ENCODE assay signal across 21 cellular contexts in the genomic region with DNA sequence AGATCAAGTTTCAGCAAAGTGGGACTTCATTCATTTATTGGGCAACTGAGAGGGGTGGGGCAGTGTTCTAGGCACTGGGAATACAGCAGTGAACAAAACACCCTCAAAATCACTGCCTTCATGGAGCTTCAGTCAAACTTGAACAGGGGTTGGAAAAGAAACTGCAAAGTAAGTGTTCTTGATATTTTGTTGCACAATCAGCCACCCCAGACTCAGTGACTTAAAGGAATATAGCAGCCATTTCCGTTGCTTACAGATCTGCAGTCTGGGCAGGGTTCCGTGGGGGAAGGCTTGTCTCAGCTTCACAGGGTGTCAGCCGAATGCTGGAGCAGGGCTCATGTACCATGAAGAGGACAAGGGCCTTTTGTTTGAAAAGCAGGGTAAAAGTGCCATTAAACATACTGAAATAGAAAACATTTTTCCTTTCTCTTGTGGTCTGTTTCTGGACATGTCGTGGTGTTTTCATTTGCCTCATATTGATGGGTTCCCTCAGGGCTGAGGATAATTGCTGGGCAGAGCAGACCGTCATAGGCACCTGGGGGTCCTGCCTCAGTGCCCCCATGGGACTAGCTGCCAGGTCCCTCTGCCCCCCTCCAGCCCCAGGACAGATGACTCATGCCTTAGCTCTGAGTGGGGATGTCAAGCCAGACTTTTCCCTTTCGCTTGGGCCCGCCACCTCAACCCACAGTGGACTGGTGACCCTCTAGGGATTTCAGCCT.
DNase-seq lines count a peak whose midpoint lies in the region; ATAC-seq and TF ChIP-seq lines count a peak whose summit lies in the region.
"Had no signal": no experiment of that assay in that cellular context is flagged by ENCODE, and none has a peak within 500 bp of the region (broad histone marks: within the 10 kb centered on the region; RNA-seq: fewer than 3 reads in every experiment).

No MANE protein-coding gene starts in this region.

- H3K4me1 ChIP-seq in breast epithelium, result no peaks in the 10 kb centered on the region
- H3K4me1 ChIP-seq in fibroblast of lung (ENCODE audit: control insufficient read depth, extremely low read depth, insufficient read depth, low read length), result no peaks in the 10 kb centered on the region
- peaks cover 17 to 28% of the 10 kb centered on the region in 2 donors for H3K4me1 ChIP-seq in thyroid gland
- no peaks in the 10 kb centered on the region for H3K4me1 ChIP-seq in CD8-positive, alpha-beta T cell (ENCODE audit: insufficient read depth, low read length)
- H3K4me1 ChIP-seq: BE2C, HAP-1 had no signal

- H3K36me3 ChIP-seq in breast epithelium (no peaks in the 10 kb centered on the region), fibroblast of lung (ENCODE audit: control insufficient read depth, insufficient read depth, low read length) (no peaks in the 10 kb centered on the region), thyroid gland (no peaks in the 10 kb centered on the region)
- no peaks in the 10 kb centered on the region for H3K36me3 ChIP-seq in CD8-positive, alpha-beta T cell (ENCODE audit: insufficient read depth, low read length)
- H3K36me3 ChIP-seq: BE2C, HAP-1 had no signal

- TF ChIP-seq CTCF in breast epithelium (IDR thresholded peaks at IDR 0.05) (no peak), MCF 10A (IDR thresholded peaks at IDR 0.05; ENCODE audit: unreplicated experiment) (no peak), fibroblast of lung (conservative IDR thresholded peaks at IDR 0.05 in 1 of 2, IDR thresholded peaks at IDR 0.05 in 1 of 2; ENCODE audit: low read depth in 1 of 2, low read length in 2 of 2) (no peak), thyroid gland (IDR thresholded peaks at IDR 0.05) (no peak)
- no peak for TF ChIP-seq CTCF in CD8-positive, alpha-beta T cell (IDR thresholded peaks at IDR 0.05)

- no peaks in the 10 kb centered on the region for H3K79me2 ChIP-seq in fibroblast of lung (ENCODE audit: control insufficient read depth, insufficient read depth, low read length)

- H3K27ac Mint-ChIP-seq in MCF 10A (ENCODE audit: low read depth, unreplicated experiment), result no peak overlapping the region
- no peak overlapping the region for H3K27ac Mint-ChIP-seq in CD8-positive, alpha-beta T cell
- H3K27ac Mint-ChIP-seq: CD4-positive, alpha-beta T cell had no signal

- H3K9ac ChIP-seq in fibroblast of lung (ENCODE audit: insufficient read depth, low read length), result no peak overlapping the region

- H3K9me3 Mint-ChIP-seq in MCF 10A (ENCODE audit: unreplicated experiment), result no peaks in the 10 kb centered on the region
- H3K9me3 Mint-ChIP-seq in CD8-positive, alpha-beta T cell, result no peaks in the 10 kb centered on the region
- H3K9me3 Mint-ChIP-seq: CD4-positive, alpha-beta T cell had no signal

- POLR2A ChIA-PET in MCF 10A (lab: Yijun Ruan, JAX), result no interaction called here
- POLR2A ChIA-PET in CD8-positive, alpha-beta T cell (lab: Charles Lee), result no interaction called here

- no peak for DNase-seq in breast epithelium (ENCODE audit: low spot score in 2 of 2)
- DNase-seq in MCF 10A (ENCODE audit: unreplicated experiment), result no peak
- DNase-seq in T1000 (lab: John Stamatoyannopoulos, UW), result peak; percentile 67
- DNase-seq in fibroblast of lung (ENCODE audit: low read depth in 2 of 2), result peak; percentile 5 to 22
- DNase-seq in thyroid gland, result peak; percentile 62 to 65
- no peak for DNase-seq in CD8-positive, alpha-beta T cell
- no peak for DNase-seq in kidney glomerular epithelial cell (lab: John Stamatoyannopoulos, UW)
- no peak for DNase-seq in SK-N-DZ (ENCODE audit: low spot score)
- DNase-seq: BE2C; CD4-positive, alpha-beta T cell; DMS79; KG1; NCI-H1092; NCI-H2081 treated with DMSO at 0.1 percent for 48 hours; NCI-H2227 treated with DMSO at 0.1 percent for 48 hours; NCI-H524; SHP77 had no signal

- no peak for ATAC-seq in CD8-positive, alpha-beta T cell
- ATAC-seq: Panc1 had no signal

- H3K4me1 Mint-ChIP-seq in MCF 10A (ENCODE audit: insufficient read depth, unreplicated experiment), result peaks cover 5% of the 10 kb centered on the region
- no peaks in the 10 kb centered on the region for H3K4me1 Mint-ChIP-seq in CD8-positive, alpha-beta T cell (ENCODE audit: low read depth)

- peaks cover 6% of the 10 kb centered on the region for H3K36me3 Mint-ChIP-seq in MCF 10A (ENCODE audit: insufficient read depth, unreplicated experiment)
- no peaks in the 10 kb centered on the region for H3K36me3 Mint-ChIP-seq in CD8-positive, alpha-beta T cell

- intact Hi-C loops in breast epithelium (cut with DNase I; ENCODE audit: low total_unique reads), result loop anchor here (5.0 kb wide), 1 partner anchor 114 kb away; no protein-coding TSS in a partner anchor
- intact Hi-C loops in MCF 10A (cut with micrococcal nuclease), result no loop called here
- intact Hi-C loops in thyroid gland (cut with DNase I), result no loop called here
- intact Hi-C loops in CD8-positive, alpha-beta T cell (cut with DNase I, micrococcal nuclease), result no loop called here

- H3K4me3 ChIP-seq in breast epithelium (no peak overlapping the region), fibroblast of lung (replicated peaks in 1 of 4; ENCODE audit: control extremely low read depth in 1 of 4, insufficient read depth in 1 of 4, low read depth in 3 of 4, low read length in 4 of 4) (no peak overlapping the region), thyroid gland (replicated peaks in 1 of 3) (no peak overlapping the region)
- H3K4me3 ChIP-seq in CD8-positive, alpha-beta T cell (ENCODE audit: low read depth, low read length), result no peak overlapping the region
- H3K4me3 ChIP-seq: HAP-1 had no signal

- BruUV-seq in MCF 10A (replicated peaks; lab: Mats Ljungman, UMichigan), result no TSS peak

- 41 to 55% methylated on average over 5 to 7 of the region's 7 CpGs for WGBS in thyroid gland, 2 donors

- H2AFZ ChIP-seq in fibroblast of lung (ENCODE audit: low read length), result no peak overlapping the region

- no peak overlapping the region for H3K4me3 Mint-ChIP-seq in MCF 10A (ENCODE audit: unreplicated experiment)
- no peak overlapping the region for H3K4me3 Mint-ChIP-seq in CD8-positive, alpha-beta T cell
- H3K4me3 Mint-ChIP-seq: CD4-positive, alpha-beta T cell had no signal

- H3K27ac ChIP-seq in breast epithelium (peak overlapping the region; percentile 27 to 58), fibroblast of lung (ENCODE audit: insufficient read depth, low read length) (no peak overlapping the region), thyroid gland (peak overlapping the region; percentile 47 to 72 (median 70))
- no peak overlapping the region for H3K27ac ChIP-seq in CD8-positive, alpha-beta T cell (ENCODE audit: low read depth, low read length)
- H3K27ac ChIP-seq: 22Rv1, HL-60 had no signal

- no peak for TF ChIP-seq POLR2A in breast epithelium (IDR thresholded peaks at IDR 0.05)
- TF ChIP-seq POLR2A in thyroid gland (IDR thresholded peaks at IDR 0.05), result no peak

- H3K27me3 Mint-ChIP-seq in MCF 10A (ENCODE audit: insufficient read depth, unreplicated experiment), result no peaks in the 10 kb centered on the region
- no peaks in the 10 kb centered on the region for H3K27me3 Mint-ChIP-seq in CD8-positive, alpha-beta T cell (ENCODE audit: low read depth)
- H3K27me3 Mint-ChIP-seq: CD4-positive, alpha-beta T cell had no signal

- H4K20me1 ChIP-seq in fibroblast of lung (ENCODE audit: control insufficient read depth, extremely low read depth, insufficient read depth, low read length), result no peaks in the 10 kb centered on the region

- H3K4me2 ChIP-seq in fibroblast of lung (ENCODE audit: extremely low read depth, insufficient read depth, low read length), result no peak overlapping the region

- no peaks in the 10 kb centered on the region for H3K9me3 ChIP-seq in breast epithelium
- H3K9me3 ChIP-seq in fibroblast of lung (ENCODE audit: control insufficient read depth, insufficient read depth, low read depth, low read length), result no peaks in the 10 kb centered on the region
- no peaks in the 10 kb centered on the region for H3K9me3 ChIP-seq in thyroid gland
- no peaks in the 10 kb centered on the region for H3K9me3 ChIP-seq in CD8-positive, alpha-beta T cell (ENCODE audit: low read length)
- H3K9me3 ChIP-seq: BE2C, HAP-1 had no signal

- CTCF ChIA-PET in MCF 10A (lab: Yijun Ruan, JAX), result interaction anchor here (0.5 kb wide), 1 partner anchor 1049 kb away, joined by 3 read pairs; no protein-coding TSS in a partner anchor
- CTCF ChIA-PET in CD8-positive, alpha-beta T cell (lab: Charles Lee), result no interaction called here

- no peaks in the 10 kb centered on the region for H3K27me3 ChIP-seq in breast epithelium
- no peaks in the 10 kb centered on the region for H3K27me3 ChIP-seq in fibroblast of lung (ENCODE audit: control insufficient read depth, insufficient read depth, low read length)
- no peaks in the 10 kb centered on the region for H3K27me3 ChIP-seq in thyroid gland
- no peaks in the 10 kb centered on the region for H3K27me3 ChIP-seq in CD8-positive, alpha-beta T cell (ENCODE audit: insufficient read depth, low read length)
- H3K27me3 ChIP-seq: BE2C had no signal

Comparison
In these comparisons a context has a peak if more than half of its experiments do, and no peak if none do; other contexts are left out.
1. DNase-seq: peak in T1000 (single experiment), fibroblast of lung (2 of 2) and thyroid gland (2 of 2); none in breast epithelium (0 of 2), MCF 10A (single experiment), CD8-positive, alpha-beta T cell (0 of 7), kidney glomerular epithelial cell (single experiment) and SK-N-DZ (single experiment).
2. H3K27ac ChIP-seq: peak in breast epithelium (2 of 2) and thyroid gland (3 of 3); none in fibroblast of lung (single experiment) and CD8-positive, alpha-beta T cell (single experiment).